12 cellular contexts compared by ENCODE assay signal in genomic region chr15:24772256-24772655, GRCh38.
A peak's percentile ranks its signal among the peaks of the same experiment; 100 is the strongest.
DNase-seq lines count a peak whose midpoint lies in the region; ATAC-seq, FAIRE-seq and TF ChIP-seq lines count a peak whose summit lies in the region.
"Had no signal": no experiment of that assay in that cellular context is flagged by ENCODE, and none has a peak within 500 bp of the region (broad histone marks: within the 10 kb centered on the region; RNA-seq: fewer than 3 reads in every experiment).

No MANE protein-coding gene starts in this region.

- H3K36me3 ChIP-seq in heart right ventricle (no peaks in the 10 kb centered on the region), kidney (ENCODE audit: control insufficient read depth in 1 of 2, insufficient read depth in 2 of 2, low read length in 2 of 2) (no peaks in the 10 kb centered on the region), subcutaneous abdominal adipose tissue (ENCODE audit: control insufficient read depth in 5 of 5, insufficient read depth in 5 of 5, low read length in 5 of 5) (no peaks in the 10 kb centered on the region), PC-9 (ENCODE audit: low read depth) (no peaks in the 10 kb centered on the region)

- DNase-seq in heart right ventricle (no peak), left ventricle myocardium superior (no peak), astrocyte of the cerebellum (ENCODE audit: low read depth) (no peak), kidney (no peak), cerebellar nuclear complex (lab: John Stamatoyannopoulos, UW) (no peak), PC-9 (no peak)
- DNase-seq: activated naive CD4-positive, alpha-beta T cell treated with anti-CD3 and anti-CD28 coated beads, Interleukin-2, amount 50 U/mL, for 16 hours; HCEC 1CT; NCI-H226; small intestine had no signal

- POLR2A ChIA-PET in PC-9 (lab: Charles Lee; ENCODE audit: unreplicated experiment) = no interaction called here

- H3K27me3 ChIP-seq in heart right ventricle (peaks cover 0 to 43% (median 4%) of the 10 kb centered on the region in 7 donors), subcutaneous abdominal adipose tissue (ENCODE audit: control insufficient read depth in 5 of 5, insufficient read depth in 4 of 5, low read length in 5 of 5) (no peaks in the 10 kb centered on the region), PC-9 (ENCODE audit: insufficient read depth, low read depth) (no peaks in the 10 kb centered on the region)

- no peak overlapping the region for H2AFZ ChIP-seq in PC-9

- CTCF ChIA-PET in PC-9 (lab: Charles Lee) = no interaction called here

- no peak overlapping the region for H3K4me2 ChIP-seq in PC-9

- ATAC-seq in heart right ventricle (no peak), left ventricle myocardium superior (no peak), HG02840 (IDR thresholded peaks at IDR 0.05; ENCODE audit: low FRiP score, unreplicated experiment) (no peak)

- H3K27ac ChIP-seq in heart right ventricle (peak overlapping the region in 1 of 10 donors; percentile 49), kidney (ENCODE audit: low read depth in 2 of 2, low read length in 2 of 2) (no peak overlapping the region), subcutaneous abdominal adipose tissue (ENCODE audit: low read depth, low read length) (no peak overlapping the region), PC-9 (no peak overlapping the region)

- BruUV-seq in PC-9 (replicated peaks; lab: Mats Ljungman, UMichigan) = no TSS peak

- H3K9ac ChIP-seq in kidney (ENCODE audit: low read length in 2 of 2) (no peak overlapping the region), subcutaneous abdominal adipose tissue (ENCODE audit: low read length in 5 of 5) (no peak overlapping the region)

- peaks cover 0 to 46% (median 7%) of the 10 kb centered on the region in 11 donors for H3K9me3 ChIP-seq in heart right ventricle
- H3K9me3 ChIP-seq in kidney (ENCODE audit: control insufficient read depth in 1 of 2, low read length in 2 of 2) = peaks cover 3 to 8% of the 10 kb centered on the region in 2 donors
- peaks cover 3 to 24% (median 16%) of the 10 kb centered on the region in 5 donors for H3K9me3 ChIP-seq in subcutaneous abdominal adipose tissue (ENCODE audit: control insufficient read depth in 5 of 5, low read length in 5 of 5)
- no peaks in the 10 kb centered on the region for H3K9me3 ChIP-seq in PC-9 (ENCODE audit: insufficient read depth, low read depth)

- FAIRE-seq in kidney (lab: Jason Lieb, UNC) = no peak
- FAIRE-seq: small intestine had no signal

- H3K9me2 ChIP-seq in PC-9 (ENCODE audit: insufficient read depth) = no peaks in the 10 kb centered on the region

- no peaks in the 10 kb centered on the region for H4K20me1 ChIP-seq in PC-9 (ENCODE audit: insufficient read depth)

- in situ Hi-C loops in astrocyte of the cerebellum (cut with HindIII; ENCODE audit: low sequenced_read_pairs) = no loop called here

- no peaks in the 10 kb centered on the region for H3F3A ChIP-seq in PC-9 (ENCODE audit: insufficient read depth, low read depth)

- H3K4me1 ChIP-seq in heart right ventricle = no peaks in the 10 kb centered on the region
- no peaks in the 10 kb centered on the region for H3K4me1 ChIP-seq in kidney (ENCODE audit: control insufficient read depth in 1 of 2, insufficient read depth in 1 of 2, low read depth in 1 of 2, low read length in 2 of 2)
- peaks cover 0 to 8% (median 3%) of the 10 kb centered on the region in 5 donors for H3K4me1 ChIP-seq in subcutaneous abdominal adipose tissue (ENCODE audit: control insufficient read depth in 5 of 5, insufficient read depth in 5 of 5, low read length in 5 of 5)
- no peaks in the 10 kb centered on the region for H3K4me1 ChIP-seq in PC-9 (replicated peaks; ENCODE audit: insufficient read depth)

- WGBS in heart right ventricle, 2 donors = 20 to 24% methylated on average over 6 of the region's 6 CpGs

- TF ChIP-seq CTCF in heart right ventricle (IDR thresholded peaks at IDR 0.05) = no peak
- TF ChIP-seq CTCF in astrocyte of the cerebellum (IDR thresholded peaks at IDR 0.05; ENCODE audit: low read depth, low read length, missing control alignments) = no peak
- no peak for TF ChIP-seq CTCF in kidney (IDR thresholded peaks at IDR 0.05; ENCODE audit: borderline replicate concordance, extremely low read depth, insufficient read depth)
- TF ChIP-seq CTCF in PC-9 (conservative IDR thresholded peaks at IDR 0.05) = no peak

- H3K4me3 ChIP-seq in heart right ventricle (peak overlapping the region in 9 of 10 donors; percentile 20 to 55 (median 46)), astrocyte of the cerebellum (ENCODE audit: low read depth, low read length) (peak overlapping the region; percentile 46), kidney (ENCODE audit: low read length in 2 of 2) (peak overlapping the region; percentile 70 to 75), subcutaneous abdominal adipose tissue (ENCODE audit: low read depth in 1 of 5, low read length in 5 of 5) (peak overlapping the region; percentile 68 to 84 (median 71)), PC-9 (no peak overlapping the region)

- intact Hi-C loops in heart right ventricle (cut with DNase I) = loop anchor here in 1 of 10 donors (10.0 kb wide), 1 partner anchor 73 kb away; no protein-coding TSS in a partner anchor
- intact Hi-C loops in left ventricle myocardium superior (cut with micrococcal nuclease) = no loop called here
- intact Hi-C loops in kidney (cut with DNase I) = no loop called here
- intact Hi-C loops in PC-9 (cut with micrococcal nuclease; ENCODE audit: unreplicated experiment) = no loop called here

- no peaks in the 10 kb centered on the region for H3K79me2 ChIP-seq in PC-9 (ENCODE audit: low read depth)
